ENCODE assay signal across 10 cellular contexts in genomic region chr12:1915082-1915968, GRCh38. TPM values are rescaled to one million over a fixed set of nuclear protein-coding genes. Genes with fewer than 3 reads are reported as not detected.
DNase-seq lines count a peak whose midpoint lies in the region; ATAC-seq, FAIRE-seq and TF ChIP-seq lines count a peak whose summit lies in the region.
"Had no signal": no experiment of that assay in that cellular context is flagged by ENCODE, and none has a peak within 500 bp of the region (broad histone marks: within the 10 kb centered on the region; RNA-seq: fewer than 3 reads in every experiment).

No MANE protein-coding gene starts in this region.

- H3K36me3 ChIP-seq in K562 (ENCODE audit: control insufficient read depth, insufficient read depth, low read length), result no peaks in the 10 kb centered on the region

- POLR2A ChIA-PET in GM10248 (lab: Yijun Ruan, JAX) (no interaction called here), K562 (lab: Yijun Ruan, JAX) (interaction anchor here (0.6 kb wide), 1 partner anchor 310 kb away, joined by 3 read pairs; no protein-coding TSS in a partner anchor)

- no peaks in the 10 kb centered on the region for H4K20me1 ChIP-seq in K562 (replicated peaks; ENCODE audit: control insufficient read depth, insufficient read depth, low read length)

- in situ Hi-C loops in K562 (cut with MboI), result no loop called here

- peaks cover 36 to 39% of the 10 kb centered on the region in 2 experiments for H3K4me1 ChIP-seq in K562 (replicated peaks in 1 of 2; ENCODE audit: control insufficient read depth in 2 of 2, insufficient read depth in 2 of 2, low read length in 2 of 2)

- peak; percentile 7 for DNase-seq in GM10248 (ENCODE audit: extremely low spot score)
- peak; percentile 23 for DNase-seq in RPMI8226
- DNase-seq in K562 (ENCODE audit: extremely low read depth in 1 of 4, low spot score in 3 of 4), result peak; percentile 39 to 48 (median 42)
- DNase-seq in sciatic nerve (ENCODE audit: low spot score), result peak; percentile 46
- DNase-seq in epidermal melanocyte (ENCODE audit: insufficient read length, low spot score), result no peak
- DNase-seq: NCI-H1436 treated with DMSO at 0.1 percent for 48 hours had no signal

- H3K27ac ChIP-seq in K562 (ENCODE audit: extremely low read depth, low read depth, low read length), result no peak overlapping the region
- H3K27ac ChIP-seq: VCaP had no signal

- ATAC-seq in K562 (peak; percentile 41), sciatic nerve (no peak), GM18907 (IDR thresholded peaks at IDR 0.05; ENCODE audit: unreplicated experiment) (no peak), HG02610 (IDR thresholded peaks at IDR 0.05; ENCODE audit: unreplicated experiment) (no peak), HG02885 (IDR thresholded peaks at IDR 0.05; ENCODE audit: poor library complexity, unreplicated experiment) (no peak)

- TF ChIP-seq EP300 in K562 (IDR thresholded peaks at IDR 0.05; ENCODE audit: low read length), result no peak

- CTCF ChIA-PET in GM10248 (lab: Yijun Ruan, JAX), result interaction anchor here (1.1 to 1.9 kb wide), 3 partner anchors 11 to 25 kb away, joined by 3 to 5 read pairs (median 4); no protein-coding TSS in a partner anchor
- CTCF ChIA-PET in K562 (lab: Yijun Ruan, JAX; ENCODE audit: low intra/inter-chr PET ratio), result no interaction called here

- no peaks in the 10 kb centered on the region for H3K27me3 ChIP-seq in K562 (ENCODE audit: control insufficient read depth in 2 of 2, insufficient read depth in 2 of 2, low read length in 2 of 2)

- no peak for TF ChIP-seq POLR2A in K562 (conservative IDR thresholded peaks at IDR 0.05)

- TF ChIP-seq CTCF in GM10248 (IDR thresholded peaks at IDR 0.05; ENCODE audit: control extremely low read depth, extremely low read depth, low read depth, missing control alignments) (no peak), K562 (IDR thresholded peaks at IDR 0.05 in 2 of 3, conservative IDR thresholded peaks at IDR 0.05 in 1 of 3; ENCODE audit: insufficient read depth in 2 of 3, low read depth in 1 of 3, low read length in 3 of 3) (no peak)

- no TSS peak for BruUV-seq in K562 (replicated peaks; lab: Mats Ljungman, UMichigan)

- no peak overlapping the region for H3K4me3 ChIP-seq in K562

- no peaks in the 10 kb centered on the region for H3K9me1 ChIP-seq in K562 (ENCODE audit: control insufficient read depth, insufficient read depth, low read length)

- intact Hi-C loops in K562 (cut with micrococcal nuclease), result loop anchor here (10.0 kb wide), 1 partner anchor 101 kb away; no protein-coding TSS in a partner anchor
- intact Hi-C loops in sciatic nerve (cut with DNase I), result no loop called here

- H3K4me2 ChIP-seq in K562 (ENCODE audit: insufficient read depth, low read length), result no peak overlapping the region

- no peaks in the 10 kb centered on the region for H3K9me3 ChIP-seq in K562 (replicated peaks; ENCODE audit: control insufficient read depth, insufficient read depth, low read depth, low read length)

- H3K9ac ChIP-seq in K562 (ENCODE audit: insufficient read depth in 1 of 2, low read depth in 2 of 2, low read length in 2 of 2), result no peak overlapping the region

- no peaks in the 10 kb centered on the region for H3K79me2 ChIP-seq in K562 (ENCODE audit: control insufficient read depth, insufficient read depth, low read length)

- no peak for TF ChIP-seq RAD21 in K562 (CRISPR knock-in tag; conservative IDR thresholded peaks at IDR 0.05 in 1 of 2, IDR thresholded peaks at IDR 0.05 in 1 of 2)

- FAIRE-seq in K562 (lab: Jason Lieb, UNC), result peak; percentile 15

- peak overlapping the region; percentile 81 for H2AFZ ChIP-seq in K562 (ENCODE audit: low read depth, low read length)

- WGBS in K562 (ENCODE audit: insufficient coverage, low coverage, missing lambda C conversion rate), result 61% methylated on average over 15 of the region's 18 CpGs

TF ChIP-seq in K562, 482 proteins besides CTCF, POLR2A, EP300 and RAD21:
- TF ChIP-seq VEZF1 (CRISPR knock-in tag; IDR thresholded peaks at IDR 0.05) (peak; percentile 39; the same call in 1 of the 2 replicates), ZNF224 (CRISPR knock-in tag; IDR thresholded peaks at IDR 0.05) (no peak), RCOR1 (IDR thresholded peaks at IDR 0.05; ENCODE audit: borderline replicate concordance in 1 of 2, low read depth in 2 of 2, low read length in 2 of 2) (peak in 1 of 2 experiments; percentile 3; a peak in 1 of 4 replicates), CBFA2T3 (IDR thresholded peaks at IDR 0.05) (peak; percentile 61), KDM4B (IDR thresholded peaks at IDR 0.05; ENCODE audit: borderline replicate concordance in 2 of 2, low read depth in 1 of 2) (no peak), GABPB1 (CRISPR knock-in tag; IDR thresholded peaks at IDR 0.05) (0 out of 2 replicates have a peak, but pooled peaks have one; percentile 14), ZNF561 (CRISPR knock-in tag; conservative IDR thresholded peaks at IDR 0.05) (no peak), ARID1B (IDR thresholded peaks at IDR 0.05) (0 out of 2 replicates have a peak, but pooled peaks have one; percentile 21), MEIS2 (IDR thresholded peaks at IDR 0.05; ENCODE audit: partially characterized antibody) (peak; percentile 33), ZNF3 (CRISPR knock-in tag; IDR thresholded peaks at IDR 0.05) (no peak), TCF3 (CRISPR knock-in tag; IDR thresholded peaks at IDR 0.05) (peak; percentile 62; the same call in 1 of the 2 replicates), LCOR (CRISPR knock-in tag; IDR thresholded peaks at IDR 0.05) (no peak), ILK (tag; IDR thresholded peaks at IDR 0.05; ENCODE audit: borderline replicate concordance, low read depth) (no peak), SPI1 (IDR thresholded peaks at IDR 0.05; ENCODE audit: borderline replicate concordance, low read depth, low read length) (no peak), RUNX1 (IDR thresholded peaks at IDR 0.05; ENCODE audit: low read depth) (no peak), TFAP4 (CRISPR knock-in tag; IDR thresholded peaks at IDR 0.05; ENCODE audit: borderline replicate concordance) (peak; percentile 54; the same call in 1 of the 2 replicates), TEAD4 (IDR thresholded peaks at IDR 0.05; ENCODE audit: low read length) (peak; percentile 51; the same call in 1 of the 2 replicates), TEAD4 (CRISPR knock-in tag; IDR thresholded peaks at IDR 0.05; ENCODE audit: borderline replicate concordance) (no peak), CBFA2T2 (conservative IDR thresholded peaks at IDR 0.05) (0 out of 2 replicates have a peak, but pooled peaks have one; percentile 15), GABPA (tag; conservative IDR thresholded peaks at IDR 0.05; ENCODE audit: low read depth) (peak; percentile 47)

RNA-seq across cellular contexts. Expression of gene CACNA2D4, which starts 3.1 kb away (rescaled TPM):
- 0.09 and 0.21 TPM in 2 replicates for total RNA-seq in K562 (2011; cell fraction: chromatin; rRNA removed; ENCODE audit: low replicate concordance)
- 0.33 and 1.2 TPM in 2 replicates for total RNA-seq in K562 (2011; cell fraction: nucleolus; rRNA removed)
- 0.07 TPM in 1 of 2 replicates, not detected in the other for total RNA-seq in K562 (2011; cell fraction: nucleoplasm; rRNA removed)
- total RNA-seq in K562 (2014; rRNA removed), result 0.29 TPM in 1 of 2 replicates, not detected in the other
- total RNA-seq in K562 (2014; rRNA removed; fragmentation: Illumina TruSeq; extraction: Trizol), result 0.04 TPM in 1 of 2 replicates, not detected in the other
- total RNA-seq in K562 (2015; rRNA removed; fragmentation: Illumina TruSeq; extraction: Trizol), result 0.30 and 0.43 TPM in 2 replicates
- total RNA-seq in K562 (2021), result 0.27 and 0.69 TPM in 2 replicates
- polyA plus RNA-seq in K562 (2011; rRNA removed), result 0.33 and 0.79 TPM in 2 replicates
- 0.34 and 0.97 TPM in 2 replicates for polyA plus RNA-seq in K562 (2011; cell fraction: cytosol; rRNA removed)
- 2.6 and 2.7 TPM in 2 replicates for polyA plus RNA-seq in K562 (2011; cell fraction: nucleus; rRNA removed)
- polyA plus RNA-seq in K562 (2012), result 0.69 and 4.2 TPM in 2 replicates
- 0.39 and 0.44 TPM in 2 replicates for polyA plus RNA-seq in K562 (2014; fragmentation: Illumina TruSeq; extraction: Trizol)
- polyA plus RNA-seq in K562 (2014; fragmentation: Nextera tagmentation; extraction: Ambion mirVana), result not detected
- polyA plus RNA-seq in K562 (2014; rRNA removed), result 0.41 and 2.1 TPM in 2 replicates
- 0.11 and 0.81 TPM in 2 replicates for polyA minus RNA-seq in K562 (2011; rRNA and poly(A)+ RNA removed)
- polyA minus RNA-seq in K562 (2011; cell fraction: cytosol; rRNA and poly(A)+ RNA removed), result not detected in 2 replicates
- 1.00 and 1.5 TPM in 2 replicates for polyA minus RNA-seq in K562 (2011; cell fraction: nucleus; rRNA and poly(A)+ RNA removed)
- total RNA-seq in sciatic nerve, result 5.9 TPM
